ENCODE assay signal across 18 cellular contexts in genomic region chr16:19363741-19364140, GRCh38. TPM values are rescaled to one million over a fixed set of nuclear protein-coding genes. Genes with fewer than 3 reads are reported as not detected.
"Had no signal": no experiment of that assay in that cellular context is flagged by ENCODE, and none has a peak within 500 bp of the region (broad histone marks: within the 10 kb centered on the region; RNA-seq: fewer than 3 reads in every experiment).

No MANE protein-coding gene starts in this region.

- DNase-seq: cortex of kidney; effector CD8-positive, alpha-beta T cell; foreskin melanocyte; heart right ventricle; islet precursor cell; mammary epithelial cell; ovary; right lobe of liver; stimulated activated CD4-positive, alpha-beta T cell treated with anti-CD3 and anti-CD28 coated beads, Interleukin-4, amount 100 ng/mL, for 1 hour; testis; upper lobe of right lung had no signal

- H3K27ac ChIP-seq: dorsolateral prefrontal cortex, heart right ventricle, neural progenitor cell, ovary, right lobe of liver, testis, tibial nerve, upper lobe of right lung had no signal

- ATAC-seq: heart right ventricle; left lobe of liver; natural killer cell treated with Interleukin-12 subunit alpha and Interleukin-12 subunit beta and Interleukin-15 and Interleukin-18, amount 100 ng/mL, for 72 hours; right lobe of liver; stimulated activated memory B cell treated with anti-CD40 and anti-IgM and Interleukin-4, amounts not matched to agents 10 μg/mL and 1 μg/mL and 100 μg/mL, for 72 hours; upper lobe of right lung had no signal

RNA-seq across cellular contexts. Expression of gene TMC5, which starts 53.9 kb away (rescaled TPM):
- total RNA-seq: glomerular endothelial cell; natural killer cell treated with Interleukin-12 subunit alpha and Interleukin-12 subunit beta and Interleukin-15 and Interleukin-18, amount 100 ng/mL, for 72 hours; tibial nerve had no signal
